ENCODE assay signal across 1 cellular context in genomic region chr17:77534137-77534536, GRCh38.
TF ChIP-seq lines count a peak whose summit lies in the region.

No MANE protein-coding gene starts in this region.

TF ChIP-seq in HEK293, 187 proteins besides CTCF, POLR2A, EP300 and RAD21 (continued from another document):
- 0 out of 2 replicates have a peak, but pooled peaks have one; percentile 24 for TF ChIP-seq ZNF518A (tag by site-specific recombination; conservative IDR thresholded peaks at IDR 0.05; ENCODE audit: low read depth)
- TF ChIP-seq GFI1B (tag by site-specific recombination; IDR thresholded peaks at IDR 0.05) = no peak
